ENCODE assay signal across 11 cellular contexts in the genomic region with DNA sequence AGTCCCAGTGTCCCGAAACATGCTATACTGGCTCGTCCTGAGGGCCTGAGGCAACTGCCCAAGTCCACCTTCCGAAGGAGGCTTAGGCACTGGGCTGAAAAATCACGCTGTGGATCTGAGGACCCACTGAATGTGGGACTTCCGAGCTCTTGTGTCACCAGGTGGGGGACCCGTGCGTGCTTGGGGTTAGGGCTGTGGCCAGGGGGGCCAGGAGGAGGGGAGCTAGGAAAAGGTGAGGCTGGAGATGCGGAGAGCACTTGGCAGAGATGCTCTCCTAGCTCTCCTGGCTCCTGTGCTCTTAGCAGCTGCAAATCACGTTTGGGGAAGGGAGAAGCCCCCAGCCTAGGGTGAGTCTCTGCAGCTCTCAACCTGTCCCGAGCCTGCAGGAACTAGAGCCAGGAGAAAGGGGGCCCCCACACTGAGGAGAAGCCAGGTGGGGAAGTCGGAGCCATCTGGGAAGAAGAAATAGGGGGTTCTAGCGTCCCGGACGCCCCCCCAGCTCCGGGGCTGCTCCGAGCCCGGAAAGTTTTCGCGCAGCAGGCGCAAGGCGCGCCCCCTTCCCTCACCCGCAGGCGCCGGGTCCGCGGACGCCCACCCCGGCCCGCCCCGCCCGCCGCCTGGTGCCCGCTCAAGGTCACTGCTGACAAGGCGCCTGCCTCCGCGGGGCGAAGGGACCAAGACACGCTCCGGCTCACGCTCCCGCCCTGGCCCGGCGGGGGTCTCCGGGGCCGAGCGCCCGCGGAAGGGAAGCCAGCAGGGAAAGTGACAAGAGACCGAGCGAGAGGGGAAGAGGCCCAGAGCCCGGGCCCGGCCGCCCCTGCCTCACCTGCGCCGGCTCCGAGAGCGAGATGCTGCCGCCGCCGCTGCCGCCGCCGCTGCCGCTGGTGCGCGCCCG.
DNase-seq lines count a peak whose midpoint lies in the region; ATAC-seq and TF ChIP-seq lines count a peak whose summit lies in the region.
"Had no signal": no experiment of that assay in that cellular context is flagged by ENCODE, and none has a peak within 500 bp of the region (broad histone marks: within the 10 kb centered on the region; RNA-seq: fewer than 3 reads in every experiment).

No MANE protein-coding gene starts in this region.

- ATAC-seq in GM18520 (IDR thresholded peaks at IDR 0.05; ENCODE audit: unreplicated experiment) (no peak), GM19035 (IDR thresholded peaks at IDR 0.05; ENCODE audit: unreplicated experiment) (no peak)

- H3K36me3 ChIP-seq in ES-I3 (ENCODE audit: insufficient read depth, low read length), result no peaks in the 10 kb centered on the region
- H3K36me3 ChIP-seq in ovary, result no peaks in the 10 kb centered on the region

- H3K4me1 ChIP-seq in ES-I3 (ENCODE audit: insufficient read depth, low read length) (peaks cover 4% of the 10 kb centered on the region; the same call in 1 of the 2 replicates), ovary (ENCODE audit: insufficient read depth) (peaks cover 4% of the 10 kb centered on the region)

- H3K4me3 ChIP-seq in ovary, result peak overlapping the region; percentile 35

- H3K27me3 Mint-ChIP-seq in endothelial cell (ENCODE audit: unreplicated experiment), result peaks cover 26% of the 10 kb centered on the region

- TF ChIP-seq EP300 in ovary (IDR thresholded peaks at IDR 0.05), result no peak

- 3 to 8% (median 5%) methylated on average over 29 to 68 of the region's 68 CpGs for WGBS in ovary, 3 donors

- H3K9me3 ChIP-seq in ES-I3 (ENCODE audit: control insufficient read depth, insufficient read depth, low read length) (no peaks in the 10 kb centered on the region), ovary (no peaks in the 10 kb centered on the region)

- no peak overlapping the region for H3K27ac ChIP-seq in ovary

- no peak for TF ChIP-seq POLR2A in ovary (IDR thresholded peaks at IDR 0.05)

- peaks cover 3% of the 10 kb centered on the region for H3K36me3 Mint-ChIP-seq in endothelial cell (ENCODE audit: low read depth, unreplicated experiment)

- H3K27ac Mint-ChIP-seq in endothelial cell (ENCODE audit: unreplicated experiment), result peak overlapping the region; percentile 48

- H3K4me3 Mint-ChIP-seq in endothelial cell (ENCODE audit: unreplicated experiment), result peak overlapping the region; percentile 85

- H3K9me3 Mint-ChIP-seq in endothelial cell (ENCODE audit: unreplicated experiment), result no peaks in the 10 kb centered on the region

- TF ChIP-seq CTCF in endothelial cell (IDR thresholded peaks at IDR 0.05; ENCODE audit: unreplicated experiment) (no peak), ovary (IDR thresholded peaks at IDR 0.05) (no peak)

- H3K4me1 Mint-ChIP-seq in endothelial cell (ENCODE audit: unreplicated experiment), result peaks cover 28% of the 10 kb centered on the region

- H3K9ac ChIP-seq in ES-I3 (ENCODE audit: low read depth, low read length), result peak overlapping the region; percentile 39; the same call in 1 of the 2 replicates

- intact Hi-C loops in ovary (cut with DNase I), result no loop called here

- H3K27me3 ChIP-seq in ovary, result no peaks in the 10 kb centered on the region

- DNase-seq in HuH-7 (ENCODE audit: low spot score) (peak; percentile 44), endothelial cell (ENCODE audit: low spot score) (peak; percentile 32), ovary (no peak), hippocampal formation (lab: John Stamatoyannopoulos, UW) (no peak)
- no peak for DNase-seq in effector CD4-positive, alpha-beta T cell
- DNase-seq: foreskin melanocyte, MM.1S, occipital lobe had no signal

Comparison
In these comparisons a context has a peak if more than half of its experiments do, and no peak if none do; other contexts are left out.
1. DNase-seq: peak in HuH-7 (single experiment) and endothelial cell (single experiment); none in ovary (0 of 5), hippocampal formation (0 of 2) and effector CD4-positive, alpha-beta T cell (single experiment).